Comparison of ENCODE assay signal across 9 cellular contexts in genomic region chr19:5719274-5719960, GRCh38. TPM values are rescaled to one million over a fixed set of nuclear protein-coding genes. Genes with fewer than 3 reads are reported as not detected.
DNase-seq lines count a peak whose midpoint lies in the region; ATAC-seq lines count a peak whose summit lies in the region.
"Had no signal": no experiment of that assay in that cellular context is flagged by ENCODE, and none has a peak within 500 bp of the region (broad histone marks: within the 10 kb centered on the region; RNA-seq: fewer than 3 reads in every experiment).

No MANE protein-coding gene starts in this region.

- peak; percentile 69 for DNase-seq in activated CD8-positive, alpha-beta memory T cell treated with anti-CD3 and anti-CD28 coated beads, Interleukin-2, amount 10 ng/mL, durations not matched to agents 7 days and 5 days
- no peak for DNase-seq in activated CD8-positive, alpha-beta memory T cell treated with anti-CD3 and anti-CD28 coated beads for 24 hours
- DNase-seq in KBM-7, result peak; percentile 32
- DNase-seq in amniotic epithelial cell (ENCODE audit: low read depth), result peak; percentile 13
- peak; percentile 3 for DNase-seq in inferior parietal cortex (ENCODE audit: extremely low spot score)
- DNase-seq in stimulated activated CD4-positive, alpha-beta T cell treated with anti-CD3 and anti-CD28 coated beads, Interleukin-4, amount 100 ng/mL, for 24 hours, result peak; percentile 31
- DNase-seq in effector CD8-positive, alpha-beta T cell (lab: John Stamatoyannopoulos, UW), result no peak

- H3K4me1 Mint-ChIP-seq in activated CD8-positive, alpha-beta memory T cell treated with anti-CD3 and anti-CD28 coated beads, Interleukin-2, amount 10 ng/mL, durations not matched to agents 7 days and 5 days, result peaks cover 37% of the 10 kb centered on the region

- peak; percentile 2 for ATAC-seq in activated CD8-positive, alpha-beta memory T cell treated with anti-CD3 and anti-CD28 coated beads, Interleukin-2, amount 10 ng/mL, durations not matched to agents 7 days and 5 days
- ATAC-seq in HG03520 (IDR thresholded peaks at IDR 0.05; ENCODE audit: unreplicated experiment), result no peak

- H3K4me3 Mint-ChIP-seq in activated CD8-positive, alpha-beta memory T cell treated with anti-CD3 and anti-CD28 coated beads, Interleukin-2, amount 10 ng/mL, durations not matched to agents 7 days and 5 days, result peak overlapping the region; percentile 92

- H3K27ac Mint-ChIP-seq in activated CD8-positive, alpha-beta memory T cell treated with anti-CD3 and anti-CD28 coated beads, Interleukin-2, amount 10 ng/mL, durations not matched to agents 7 days and 5 days, result peak overlapping the region; percentile 98

- no peaks in the 10 kb centered on the region for H3K9me3 Mint-ChIP-seq in activated CD8-positive, alpha-beta memory T cell treated with anti-CD3 and anti-CD28 coated beads, Interleukin-2, amount 10 ng/mL, durations not matched to agents 7 days and 5 days (ENCODE audit: low read depth)

- CTCF ChIA-PET in activated CD8-positive, alpha-beta memory T cell treated with anti-CD3 and anti-CD28 coated beads, Interleukin-2, amount 10 ng/mL, durations not matched to agents 7 days and 5 days (lab: Charles Lee), result interaction anchor here (1.0 to 6.5 kb wide), 6 partner anchors 31 to 109 kb away, joined by 3 to 122 read pairs (median 8); partner anchors contain the start of genes DUS3L, RPL36, SAFB and SAFB2

- in situ Hi-C loops in KBM-7 (cut with MboI; ENCODE audit: low pct_unique_long_range_greater_than_20kb, low sequenced_read_pairs), result no loop called here

- no peaks in the 10 kb centered on the region for H3K27me3 Mint-ChIP-seq in activated CD8-positive, alpha-beta memory T cell treated with anti-CD3 and anti-CD28 coated beads, Interleukin-2, amount 10 ng/mL, durations not matched to agents 7 days and 5 days

- peaks cover 20% of the 10 kb centered on the region for H3K36me3 Mint-ChIP-seq in activated CD8-positive, alpha-beta memory T cell treated with anti-CD3 and anti-CD28 coated beads, Interleukin-2, amount 10 ng/mL, durations not matched to agents 7 days and 5 days

RNA-seq across cellular contexts. Expression of gene LONP1, which starts 0.5 kb away (rescaled TPM):
- 100 to 1,000 TPM; 134 to 141 TPM for total RNA-seq in activated CD8-positive, alpha-beta memory T cell treated with anti-CD3 and anti-CD28 coated beads, Interleukin-2, amount 10 ng/mL, durations not matched to agents 7 days and 5 days

RNA-seq across cellular contexts. Expression of gene CATSPERD, which starts 1.0 kb away (rescaled TPM):
- not detected for total RNA-seq in activated CD8-positive, alpha-beta memory T cell treated with anti-CD3 and anti-CD28 coated beads, Interleukin-2, amount 10 ng/mL, durations not matched to agents 7 days and 5 days
- total RNA-seq: pulmonary artery endothelial cell had no signal

RNA-seq across cellular contexts. Expression of gene RPL36, which starts 29.3 kb away (rescaled TPM):
- 1,000 to 10,000 TPM in 1 of 2 experiments, 100 to 1,000 TPM in 1; 976 to 1,078 TPM for total RNA-seq in activated CD8-positive, alpha-beta memory T cell treated with anti-CD3 and anti-CD28 coated beads, Interleukin-2, amount 10 ng/mL, durations not matched to agents 7 days and 5 days

RNA-seq across cellular contexts. Expression of gene HSD11B1L, which starts 38.6 kb away (rescaled TPM):
- total RNA-seq in activated CD8-positive, alpha-beta memory T cell treated with anti-CD3 and anti-CD28 coated beads, Interleukin-2, amount 10 ng/mL, durations not matched to agents 7 days and 5 days, result 1 to 10 TPM; 1.0 to 2.4 TPM

RNA-seq across cellular contexts. Expression of gene MICOS13, which starts 39.1 kb away (rescaled TPM):
- 10 to 100 TPM; 49.1 to 49.7 TPM for total RNA-seq in activated CD8-positive, alpha-beta memory T cell treated with anti-CD3 and anti-CD28 coated beads, Interleukin-2, amount 10 ng/mL, durations not matched to agents 7 days and 5 days

Comparison
In these comparisons a context has a peak if more than half of its experiments do, and no peak if none do; other contexts are left out.
1. DNase-seq: peak in activated CD8-positive, alpha-beta memory T cell treated with anti-CD3 and anti-CD28 coated beads, Interleukin-2, amount 10 ng/mL, durations not matched to agents 7 days and 5 days (single experiment), KBM-7 (single experiment), amniotic epithelial cell (single experiment), inferior parietal cortex (single experiment) and stimulated activated CD4-positive, alpha-beta T cell treated with anti-CD3 and anti-CD28 coated beads, Interleukin-4, amount 100 ng/mL, for 24 hours (single experiment); none in activated CD8-positive, alpha-beta memory T cell treated with anti-CD3 and anti-CD28 coated beads for 24 hours (single experiment) and effector CD8-positive, alpha-beta T cell (single experiment).